ENCODE assay signal across 21 cellular contexts in the genomic region with DNA sequence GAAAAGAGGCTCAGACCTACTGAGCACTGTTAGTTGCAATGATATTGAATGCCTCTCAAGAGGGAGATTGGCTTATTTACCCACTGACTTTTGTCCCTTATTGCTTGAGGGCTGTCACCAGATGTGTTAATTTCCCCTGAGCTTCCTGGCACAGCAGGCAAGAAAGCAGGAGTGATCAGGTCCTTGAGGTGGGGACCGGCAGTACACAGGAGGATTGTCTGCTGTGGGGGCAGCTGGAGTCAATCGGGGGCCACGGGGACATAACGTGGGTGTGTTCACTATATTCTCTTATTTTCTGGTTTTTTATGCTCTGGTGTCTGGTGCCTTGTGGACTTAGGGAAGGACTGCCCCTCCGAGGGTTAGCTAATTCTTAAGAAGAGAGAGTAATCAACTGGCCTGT. TPM values are rescaled to one million over a fixed set of nuclear protein-coding genes. Genes with fewer than 3 reads are reported as not detected.
A peak's percentile ranks its signal among the peaks of the same experiment; 100 is the strongest.
DNase-seq lines count a peak whose midpoint lies in the region; FAIRE-seq lines count a peak whose summit lies in the region.
"Had no signal": no experiment of that assay in that cellular context is flagged by ENCODE, and none has a peak within 500 bp of the region (broad histone marks: within the 10 kb centered on the region; RNA-seq: fewer than 3 reads in every experiment).

No MANE protein-coding gene starts in this region.

- H3K9me3 Mint-ChIP-seq in T-helper 1 cell treated with Interleukin-12 subunit alpha and Interleukin-12 subunit beta and Interleukin-4 antibody, amounts not matched to agents 30 μg/mL and 1 μg/mL, for 36 hours = no peaks in the 10 kb centered on the region
- H3K9me3 Mint-ChIP-seq in CD4-positive, alpha-beta memory T cell = peaks cover 0 to 8% (median 1%) of the 10 kb centered on the region in 8 donors
- peaks cover 8% of the 10 kb centered on the region for H3K9me3 Mint-ChIP-seq in activated CD4-positive, alpha-beta memory T cell treated with anti-CD3 and anti-CD28 coated beads, Interleukin-2, amount 10 ng/mL, durations not matched to agents 7 days and 5 days
- H3K9me3 Mint-ChIP-seq in immature natural killer cell = peaks cover 0 to 8% (median 3%) of the 10 kb centered on the region in 6 donors
- H3K9me3 Mint-ChIP-seq: nephron progenitor cell had no signal

- H3K36me3 Mint-ChIP-seq in T-helper 1 cell treated with Interleukin-12 subunit alpha and Interleukin-12 subunit beta and Interleukin-4 antibody, amounts not matched to agents 30 μg/mL and 1 μg/mL, for 36 hours (ENCODE audit: low read depth) = no peaks in the 10 kb centered on the region
- H3K36me3 Mint-ChIP-seq in CD4-positive, alpha-beta memory T cell = no peaks in the 10 kb centered on the region
- H3K36me3 Mint-ChIP-seq in activated CD4-positive, alpha-beta memory T cell treated with anti-CD3 and anti-CD28 coated beads, Interleukin-2, amount 10 ng/mL, durations not matched to agents 7 days and 5 days (ENCODE audit: low read depth) = no peaks in the 10 kb centered on the region
- H3K36me3 Mint-ChIP-seq in immature natural killer cell = no peaks in the 10 kb centered on the region

- H3K4me1 ChIP-seq in CD4-positive, alpha-beta memory T cell (ENCODE audit: insufficient read depth, low read length) = peaks cover 74% of the 10 kb centered on the region
- H3K4me1 ChIP-seq: breast epithelium, upper lobe of right lung had no signal

- H3K4me1 Mint-ChIP-seq in T-helper 1 cell treated with Interleukin-12 subunit alpha and Interleukin-12 subunit beta and Interleukin-4 antibody, amounts not matched to agents 30 μg/mL and 1 μg/mL, for 36 hours (ENCODE audit: low read depth) = peaks cover 19% of the 10 kb centered on the region
- peaks cover 56 to 80% (median 68%) of the 10 kb centered on the region in 4 donors for H3K4me1 Mint-ChIP-seq in CD4-positive, alpha-beta memory T cell
- peaks cover 23% of the 10 kb centered on the region for H3K4me1 Mint-ChIP-seq in activated CD4-positive, alpha-beta memory T cell treated with anti-CD3 and anti-CD28 coated beads, Interleukin-2, amount 10 ng/mL, durations not matched to agents 7 days and 5 days
- peaks cover 61 to 71% of the 10 kb centered on the region in 2 donors for H3K4me1 Mint-ChIP-seq in immature natural killer cell
- H3K4me1 Mint-ChIP-seq: nephron progenitor cell had no signal

- H3K27ac Mint-ChIP-seq in T-helper 1 cell treated with Interleukin-12 subunit alpha and Interleukin-12 subunit beta and Interleukin-4 antibody, amounts not matched to agents 30 μg/mL and 1 μg/mL, for 36 hours = no peak overlapping the region
- H3K27ac Mint-ChIP-seq in CD4-positive, alpha-beta memory T cell = peak overlapping the region in 6 of 7 donors; percentile 57 to 95 (median 90)
- H3K27ac Mint-ChIP-seq in activated CD4-positive, alpha-beta memory T cell treated with anti-CD3 and anti-CD28 coated beads, Interleukin-2, amount 10 ng/mL, durations not matched to agents 7 days and 5 days = peak overlapping the region; percentile 9
- H3K27ac Mint-ChIP-seq in immature natural killer cell = peak overlapping the region; percentile 75 to 95 (median 93)
- H3K27ac Mint-ChIP-seq: nephron progenitor cell had no signal

- H3K4me3 Mint-ChIP-seq in T-helper 1 cell treated with Interleukin-12 subunit alpha and Interleukin-12 subunit beta and Interleukin-4 antibody, amounts not matched to agents 30 μg/mL and 1 μg/mL, for 36 hours = peak overlapping the region; percentile 35
- peak overlapping the region; percentile 65 to 92 (median 75) for H3K4me3 Mint-ChIP-seq in CD4-positive, alpha-beta memory T cell
- no peak overlapping the region for H3K4me3 Mint-ChIP-seq in activated CD4-positive, alpha-beta memory T cell treated with anti-CD3 and anti-CD28 coated beads, Interleukin-2, amount 10 ng/mL, durations not matched to agents 7 days and 5 days
- peak overlapping the region; percentile 75 to 91 (median 80) for H3K4me3 Mint-ChIP-seq in immature natural killer cell
- H3K4me3 Mint-ChIP-seq: nephron progenitor cell had no signal

- H3K4me3 ChIP-seq in CD4-positive, alpha-beta memory T cell (ENCODE audit: low read length in 2 of 2) = peak overlapping the region in 1 of 2 donors; percentile 41
- H3K4me3 ChIP-seq: breast epithelium, esophagus muscularis mucosa, gastroesophageal sphincter, sigmoid colon, upper lobe of right lung had no signal

- intact Hi-C loops in CD4-positive, alpha-beta memory T cell (cut with micrococcal nuclease) = loop anchor here (5.0 kb wide), 1 partner anchor 84 kb away; a partner anchor contains a TSS

- no peaks in the 10 kb centered on the region for H3K27me3 ChIP-seq in CD4-positive, alpha-beta memory T cell (ENCODE audit: insufficient read depth, low read length)
- H3K27me3 ChIP-seq: breast epithelium, esophagus muscularis mucosa, gastroesophageal sphincter, sigmoid colon, upper lobe of right lung had no signal

- POLR2A ChIA-PET in CD4-positive, alpha-beta memory T cell (lab: Charles Lee; ENCODE audit: partially characterized antibody) = interaction anchor here (0.8 to 1.9 kb wide), 9 partner anchors 11 to 365 kb away, joined by 3 to 7 read pairs (median 4); a partner anchor contains a TSS
- POLR2A ChIA-PET in activated CD4-positive, alpha-beta memory T cell treated with anti-CD3 and anti-CD28 coated beads, Interleukin-2, amount 10 ng/mL, durations not matched to agents 7 days and 5 days (lab: Charles Lee) = no interaction called here

- H3K9me3 ChIP-seq in CD4-positive, alpha-beta memory T cell (ENCODE audit: control insufficient read depth in 1 of 2, low read length in 2 of 2) = no peaks in the 10 kb centered on the region
- H3K9me3 ChIP-seq: breast epithelium, esophagus muscularis mucosa, gastroesophageal sphincter, sigmoid colon, upper lobe of right lung had no signal

- peaks cover 8% of the 10 kb centered on the region for H3K27me3 Mint-ChIP-seq in T-helper 1 cell treated with Interleukin-12 subunit alpha and Interleukin-12 subunit beta and Interleukin-4 antibody, amounts not matched to agents 30 μg/mL and 1 μg/mL, for 36 hours (ENCODE audit: low read depth)
- no peaks in the 10 kb centered on the region for H3K27me3 Mint-ChIP-seq in CD4-positive, alpha-beta memory T cell
- peaks cover 7% of the 10 kb centered on the region for H3K27me3 Mint-ChIP-seq in activated CD4-positive, alpha-beta memory T cell treated with anti-CD3 and anti-CD28 coated beads, Interleukin-2, amount 10 ng/mL, durations not matched to agents 7 days and 5 days
- peaks cover 9 to 14% (median 12%) of the 10 kb centered on the region in 3 donors for H3K27me3 Mint-ChIP-seq in immature natural killer cell (ENCODE audit: low read depth in 3 of 3)

- FAIRE-seq in RCC 7860 (lab: Jason Lieb, UNC) = no peak
- FAIRE-seq: H54 had no signal

- DNase-seq in T-helper 1 cell = no peak
- no peak for DNase-seq in CD4-positive, alpha-beta memory T cell
- DNase-seq in activated CD4-positive, alpha-beta memory T cell treated with anti-CD3 and anti-CD28 coated beads, Interleukin-2, amount 10 ng/mL, durations not matched to agents 7 days and 5 days = no peak
- peak in 1 of 3 donors; percentile 27 for DNase-seq in immature natural killer cell
- DNase-seq in CD1c-positive myeloid dendritic cell (ENCODE audit: extremely low spot score) = no peak
- no peak for DNase-seq in RCC 7860 (ENCODE audit: low spot score)
- DNase-seq in NCI-H128 (lab: John Stamatoyannopoulos, UW; ENCODE audit: unreplicated experiment) = no peak
- DNase-seq: activated CD8-positive, alpha-beta memory T cell treated with anti-CD3 and anti-CD28 coated beads, Interleukin-2, amount 50 U/mL, for 48 hours; mesenchymal stem cell; NCI-H774; nephron progenitor cell; PC-3; sigmoid colon; upper lobe of right lung had no signal

- H3K27ac ChIP-seq in CD4-positive, alpha-beta memory T cell (ENCODE audit: low read depth, low read length) = peak overlapping the region; percentile 35
- H3K27ac ChIP-seq: 22Rv1, breast epithelium, esophagus muscularis mucosa, gastroesophageal sphincter, sigmoid colon, upper lobe of right lung had no signal

- no peaks in the 10 kb centered on the region for H3K36me3 ChIP-seq in CD4-positive, alpha-beta memory T cell (ENCODE audit: insufficient read depth, low read length)
- H3K36me3 ChIP-seq: breast epithelium, esophagus muscularis mucosa, gastroesophageal sphincter, sigmoid colon, upper lobe of right lung had no signal

- CTCF ChIA-PET in CD4-positive, alpha-beta memory T cell (lab: Charles Lee; ENCODE audit: partially characterized antibody) = interaction anchor here (0.9 to 1.7 kb wide), 3 partner anchors 10 to 62 kb away, joined by 3 to 11 read pairs (median 3); no protein-coding TSS in a partner anchor
- CTCF ChIA-PET in activated CD4-positive, alpha-beta memory T cell treated with anti-CD3 and anti-CD28 coated beads, Interleukin-2, amount 10 ng/mL, durations not matched to agents 7 days and 5 days (lab: Charles Lee) = interaction anchor here (0.6 to 1.6 kb wide), 3 partner anchors 10 to 433 kb away, joined by 3 to 4 read pairs (median 3); a partner anchor contains a TSS

RNA-seq across cellular contexts. Expression of a gene that starts 44.7 kb away (rescaled TPM):
- not detected for total RNA-seq in CD4-positive, alpha-beta memory T cell
- not detected for polyA plus RNA-seq in CD4-positive, alpha-beta memory T cell
- not detected for total RNA-seq in activated CD4-positive, alpha-beta memory T cell treated with anti-CD3 and anti-CD28 coated beads, Interleukin-2, amount 10 ng/mL, durations not matched to agents 7 days and 5 days
- polyA plus RNA-seq in immature natural killer cell = not detected
- total RNA-seq: G401 had no signal
